ENCODE assay signal across 9 cellular contexts in genomic region chr11:64894070-64894811, GRCh38. TPM values are rescaled to one million over a fixed set of nuclear protein-coding genes. Genes with fewer than 3 reads are reported as not detected.
DNase-seq lines count a peak whose midpoint lies in the region; TF ChIP-seq lines count a peak whose summit lies in the region.
"Had no signal": no experiment of that assay in that cellular context is flagged by ENCODE, and none has a peak within 500 bp of the region (broad histone marks: within the 10 kb centered on the region; RNA-seq: fewer than 3 reads in every experiment).

No MANE protein-coding gene starts in this region.

- no peaks in the 10 kb centered on the region for H3K27me3 Mint-ChIP-seq in osteocyte (ENCODE audit: unreplicated experiment)
- H3K27me3 Mint-ChIP-seq: stimulated activated naive CD8-positive, alpha-beta T cell treated with anti-CD3 and anti-CD28 coated beads, Interleukin-15, Interleukin-2, amounts not matched to agents 100 ng/mL and 50 ng/mL, for 24 hours had no signal

- H3K27ac ChIP-seq in Peyer's patch, result peak overlapping the region; percentile 32 to 100 (median 90)
- peak overlapping the region; percentile 88 to 96 (median 94) for H3K27ac ChIP-seq in transverse colon

- peak; percentile 72 to 77 for TF ChIP-seq POLR2A in Peyer's patch (IDR thresholded peaks at IDR 0.05)
- no peak for TF ChIP-seq POLR2A in transverse colon (IDR thresholded peaks at IDR 0.05)

- H3K36me3 ChIP-seq in Peyer's patch, result peaks cover 0 to 61% (median 0%) of the 10 kb centered on the region in 3 donors
- H3K36me3 ChIP-seq in transverse colon, result peaks cover 0 to 18% (median 2%) of the 10 kb centered on the region in 4 donors

- intact Hi-C loops in transverse colon (cut with DNase I; ENCODE audit: low total_unique reads), result no loop called here

- peak; percentile 20 to 37 for DNase-seq in NCI-H2081 (lab: John Stamatoyannopoulos, UW)
- no peak for DNase-seq in NCI-H2081 treated with DMSO at 0.1 percent for 48 hours (lab: John Stamatoyannopoulos, UW)
- DNase-seq in HuH-7 (ENCODE audit: low spot score), result peak; percentile 87
- peak; percentile 94 to 97 (median 95) for DNase-seq in Peyer's patch
- peak; percentile 82 for DNase-seq in activated T-helper 1 cell treated with Interleukin-2 at 50 U/mL for 16 hours (ENCODE audit: low read depth)
- DNase-seq in foreskin fibroblast, result peak; percentile 54 to 89
- DNase-seq in osteocyte (ENCODE audit: extremely low spot score, unreplicated experiment), result peak; percentile 92
- DNase-seq in transverse colon, result peak; percentile 95

- H3K27ac Mint-ChIP-seq in osteocyte (ENCODE audit: unreplicated experiment), result no peak overlapping the region
- H3K27ac Mint-ChIP-seq: stimulated activated naive CD8-positive, alpha-beta T cell treated with anti-CD3 and anti-CD28 coated beads, Interleukin-15, Interleukin-2, amounts not matched to agents 100 ng/mL and 50 ng/mL, for 24 hours had no signal

- in situ Hi-C loops in transverse colon (cut with MboI; ENCODE audit: low pct_ligation_motif_present in 1 of 4, low pct_unique_long_range_greater_than_20kb in 1 of 4, low sequenced_read_pairs in 3 of 4), result loop anchor here in 3 of 4 donors (5.0 to 10.0 kb wide), 2 partner anchors 47 to 49 kb away; partner anchors contain the start of gene CDC42BPG (in 1 of the 3)

- peaks cover 6% of the 10 kb centered on the region for H3K36me3 Mint-ChIP-seq in osteocyte (ENCODE audit: unreplicated experiment)

- H3K4me3 ChIP-seq in Peyer's patch (peak overlapping the region in 3 of 4 donors; percentile 45 to 85 (median 61)), foreskin fibroblast (ENCODE audit: low read depth in 1 of 2, low read length in 2 of 2) (no peak overlapping the region), transverse colon (peak overlapping the region in 3 of 4 donors; percentile 1 to 66 (median 54))

- H3K27me3 ChIP-seq in Peyer's patch (no peaks in the 10 kb centered on the region), transverse colon (no peaks in the 10 kb centered on the region)

- TF ChIP-seq CTCF in Peyer's patch (IDR thresholded peaks at IDR 0.05), result peak; percentile 90 to 98 (median 96)
- TF ChIP-seq CTCF in foreskin fibroblast (IDR thresholded peaks at IDR 0.05; ENCODE audit: low read depth, low read length), result peak; percentile 86
- TF ChIP-seq CTCF in osteocyte (IDR thresholded peaks at IDR 0.05), result peak; percentile 81
- peak; percentile 88 to 99 (median 92) for TF ChIP-seq CTCF in transverse colon (IDR thresholded peaks at IDR 0.05)

- H3K9me3 Mint-ChIP-seq in osteocyte (ENCODE audit: unreplicated experiment), result no peaks in the 10 kb centered on the region
- H3K9me3 Mint-ChIP-seq: stimulated activated naive CD8-positive, alpha-beta T cell treated with anti-CD3 and anti-CD28 coated beads, Interleukin-15, Interleukin-2, amounts not matched to agents 100 ng/mL and 50 ng/mL, for 24 hours had no signal

- WGBS in transverse colon (ENCODE audit: low coverage in 1 of 2), 2 donors, result 23% methylated on average over 13 of the region's 14 CpGs; no CpG with 5 or more reads in 1 of the 2 donors

- H3K9me3 ChIP-seq in Peyer's patch (no peaks in the 10 kb centered on the region), transverse colon (no peaks in the 10 kb centered on the region)

- TF ChIP-seq EP300 in transverse colon (IDR thresholded peaks at IDR 0.05; ENCODE audit: low read depth), result no peak

- H3K4me1 ChIP-seq in Peyer's patch (peaks cover 0 to 12% (median 0%) of the 10 kb centered on the region in 4 donors), transverse colon (peaks cover 11 to 16% (median 11%) of the 10 kb centered on the region in 4 donors)

- H3K4me1 Mint-ChIP-seq in osteocyte (ENCODE audit: unreplicated experiment), result peaks cover 1% of the 10 kb centered on the region

- no peak overlapping the region for H3K4me3 Mint-ChIP-seq in osteocyte (ENCODE audit: unreplicated experiment)
- H3K4me3 Mint-ChIP-seq: stimulated activated naive CD8-positive, alpha-beta T cell treated with anti-CD3 and anti-CD28 coated beads, Interleukin-15, Interleukin-2, amounts not matched to agents 100 ng/mL and 50 ng/mL, for 24 hours had no signal

RNA-seq across cellular contexts. Expression of gene EHD1, which starts 15.8 kb away (rescaled TPM):
- 100 to 1,000 TPM in 2 of 4 donors, 10 to 100 TPM in 2; 56.2 to 185 (median 98.6) TPM for total RNA-seq in Peyer's patch
- 57.4 and 61.0 TPM in 2 replicates for total RNA-seq in osteocyte
- total RNA-seq in transverse colon, result 100 to 1,000 TPM in 2 of 4 donors, 10 to 100 TPM in 2; 67.9 to 202 (median 116) TPM

RNA-seq across cellular contexts. Expression of gene ATG2A, which starts 22.8 kb away (rescaled TPM):
- 10 to 100 TPM; 38.8 to 79.6 (median 66.6) TPM for total RNA-seq in Peyer's patch
- 23.6 and 28.7 TPM in 2 replicates for total RNA-seq in osteocyte
- total RNA-seq in transverse colon, result 10 to 100 TPM; 30.1 to 82.3 (median 46.4) TPM

RNA-seq across cellular contexts. Expression of gene PPP2R5B, which starts 30.2 kb away (rescaled TPM):
- total RNA-seq in Peyer's patch (10 to 100 TPM; 20.0 to 46.2 (median 22.5) TPM), osteocyte (21.3 and 26.8 TPM in 2 replicates), transverse colon (10 to 100 TPM; 16.7 to 38.1 (median 26.8) TPM)

RNA-seq across cellular contexts. Expression of gene GPHA2, which starts 41.5 kb away (rescaled TPM):
- total RNA-seq in Peyer's patch (not detected), osteocyte (not detected in 2 replicates), transverse colon (1 to 10 TPM in 1 of 4 donors, not detected in 3; 6.0 TPM)

RNA-seq across cellular contexts. Expression of gene CDC42BPG, which starts 49.8 kb away (rescaled TPM):
- total RNA-seq in Peyer's patch (10 to 100 TPM; 25.6 to 78.6 (median 52.1) TPM), osteocyte (0.68 and 1.7 TPM in 2 replicates), transverse colon (10 to 100 TPM; 32.6 to 82.3 (median 46.9) TPM)

Comparison
In these comparisons a context has a peak if more than half of its experiments do, and no peak if none do; other contexts are left out.
1. H3K4me3 ChIP-seq: peak in Peyer's patch (3 of 4) and transverse colon (3 of 4); none in foreskin fibroblast (0 of 2).
2. Peak in every context shown above with its lines, with median percentiles within 50 percentile points of each other: CTCF ChIP-seq.